18 cellular contexts compared by ENCODE assay signal in genomic region chrX:6694977-6695376, GRCh38.
DNase-seq lines count a peak whose midpoint lies in the region; ATAC-seq and TF ChIP-seq lines count a peak whose summit lies in the region.
"Had no signal": no experiment of that assay in that cellular context is flagged by ENCODE, and none has a peak within 500 bp of the region (broad histone marks: within the 10 kb centered on the region; RNA-seq: fewer than 3 reads in every experiment).

No MANE protein-coding gene starts in this region.

- H3K79me2 ChIP-seq in mesendoderm (ENCODE audit: control insufficient read depth, insufficient read depth, low read length) = no peaks in the 10 kb centered on the region

- no peak overlapping the region for H4K5ac ChIP-seq in mesendoderm (ENCODE audit: low read length)

- H3K4me3 ChIP-seq in A673 (ENCODE audit: low read depth, low read length, poor library complexity, severe bottlenecking) (no peak overlapping the region), HUES48 (ENCODE audit: low read depth, low read length) (no peak overlapping the region), SK-N-MC (peak overlapping the region; percentile 3; the same call in 1 of the 2 replicates), mesendoderm (ENCODE audit: low read length) (no peak overlapping the region)
- H3K4me3 ChIP-seq in CD8-positive, alpha-beta memory T cell (ENCODE audit: low read length) = no peak overlapping the region
- H3K4me3 ChIP-seq: A549, SJCRH30 had no signal

- H3K23ac ChIP-seq in mesendoderm (ENCODE audit: low read length) = no peak overlapping the region

- H3K4me3 Mint-ChIP-seq in CD8-positive, alpha-beta memory T cell = no peak overlapping the region
- H3K4me3 Mint-ChIP-seq: CD14-positive monocyte, IgD-negative memory B cell had no signal

- no peak overlapping the region for H2AK5ac ChIP-seq in mesendoderm (ENCODE audit: low read length)

- no peak overlapping the region for H3K4me2 ChIP-seq in mesendoderm (ENCODE audit: low read length)
- H3K4me2 ChIP-seq: A549 had no signal

- H3K79me1 ChIP-seq in mesendoderm (ENCODE audit: low read length) = no peaks in the 10 kb centered on the region

- no peak overlapping the region for H3K27ac Mint-ChIP-seq in CD8-positive, alpha-beta memory T cell
- H3K27ac Mint-ChIP-seq: CD14-positive monocyte, IgD-negative memory B cell had no signal

- POLR2A ChIA-PET in A673 (lab: Charles Lee; ENCODE audit: low non-redundant PET) = no interaction called here
- POLR2A ChIA-PET in CD8-positive, alpha-beta memory T cell (lab: Charles Lee) = no interaction called here

- intact Hi-C loops in A673 (cut with micrococcal nuclease; ENCODE audit: unreplicated experiment) = no loop called here

- peaks cover 0 to 9% (median 2%) of the 10 kb centered on the region in 5 donors for H3K9me3 Mint-ChIP-seq in CD8-positive, alpha-beta memory T cell

- no peak overlapping the region for H3K27ac ChIP-seq in A673 (ENCODE audit: low read depth, low read length, poor library complexity, severe bottlenecking)
- peak overlapping the region; percentile 78 for H3K27ac ChIP-seq in HUES48 (ENCODE audit: low read depth, low read length)
- 0 out of 2 replicates have a peak overlapping the region, but pooled peaks have one; percentile 44 for H3K27ac ChIP-seq in SK-N-MC
- no peak overlapping the region for H3K27ac ChIP-seq in mesendoderm (ENCODE audit: low read depth, low read length)
- no peak overlapping the region for H3K27ac ChIP-seq in CD8-positive, alpha-beta memory T cell (ENCODE audit: low read depth, low read length)
- H3K27ac ChIP-seq: A549, RWPE1, SJCRH30 had no signal

- H2BK5ac ChIP-seq in mesendoderm (ENCODE audit: low read length) = no peak overlapping the region

- no peak for TF ChIP-seq CTCF in A673 (conservative IDR thresholded peaks at IDR 0.05; ENCODE audit: low read depth, low read length)

- H3K36me3 ChIP-seq in A673 (ENCODE audit: insufficient read depth, low read length, poor library complexity, severe bottlenecking) = no peaks in the 10 kb centered on the region
- no peaks in the 10 kb centered on the region for H3K36me3 ChIP-seq in HUES48 (ENCODE audit: control insufficient read depth, insufficient read depth, low read length)
- no peaks in the 10 kb centered on the region for H3K36me3 ChIP-seq in SK-N-MC (ENCODE audit: insufficient read depth, low read length)
- no peaks in the 10 kb centered on the region for H3K36me3 ChIP-seq in mesendoderm (ENCODE audit: control insufficient read depth, insufficient read depth, low read length)
- H3K36me3 ChIP-seq in CD8-positive, alpha-beta memory T cell (ENCODE audit: insufficient read depth, low read length) = no peaks in the 10 kb centered on the region
- H3K36me3 ChIP-seq: SJCRH30 had no signal

- no peaks in the 10 kb centered on the region for H3K4me1 Mint-ChIP-seq in CD8-positive, alpha-beta memory T cell
- H3K4me1 Mint-ChIP-seq: CD14-positive monocyte, IgD-negative memory B cell had no signal

- no peak overlapping the region for H3K18ac ChIP-seq in mesendoderm (ENCODE audit: low read length)

- no peak overlapping the region for H4K8ac ChIP-seq in mesendoderm (ENCODE audit: low read depth, low read length)

- H3K4ac ChIP-seq in mesendoderm (ENCODE audit: low read depth, low read length) = peak overlapping the region; percentile 36

- no peaks in the 10 kb centered on the region for H3K36me3 Mint-ChIP-seq in CD8-positive, alpha-beta memory T cell
- H3K36me3 Mint-ChIP-seq: CD14-positive monocyte had no signal

- H3K9ac ChIP-seq in HUES48 (ENCODE audit: low read depth, low read length) (peak overlapping the region; percentile 18; the same call in 1 of the 2 replicates), SK-N-MC (ENCODE audit: insufficient read length) (no peak overlapping the region), mesendoderm (ENCODE audit: low read length) (no peak overlapping the region)

- DNase-seq in A673 (ENCODE audit: low spot score) (peak; percentile 1), SK-N-MC (ENCODE audit: low read depth, low spot score) (peak; percentile 24), mesendoderm (no peak)
- no peak for DNase-seq in activated CD4-positive, alpha-beta T cell treated with anti-CD3 and anti-CD28 coated beads, Interleukin-2, amount 50 U/mL, for 4 hours
- no peak for DNase-seq in CD8-positive, alpha-beta memory T cell
- DNase-seq: Caco-2, MV-4-11, NCI-H146, NCI-H2107, NCI-H446 treated with DMSO at 0.1 percent for 48 hours, SJCRH30 had no signal

- H3K9me3 ChIP-seq in A673 (ENCODE audit: low read depth, low read length, poor library complexity, severe bottlenecking) (no peaks in the 10 kb centered on the region), HUES48 (ENCODE audit: control insufficient read depth, insufficient read depth, low read length) (0 out of 2 replicates have a peak, but pooled peaks cover 3% of the 10 kb centered on the region), SK-N-MC (ENCODE audit: low read depth, low read length) (no peaks in the 10 kb centered on the region)
- H3K9me3 ChIP-seq in CD8-positive, alpha-beta memory T cell (ENCODE audit: low read length) = no peaks in the 10 kb centered on the region
- H3K9me3 ChIP-seq: A549, Caco-2, SJCRH30 had no signal

- ATAC-seq in HG03565 (IDR thresholded peaks at IDR 0.05; ENCODE audit: unreplicated experiment) = no peak
- ATAC-seq in HG03139 (IDR thresholded peaks at IDR 0.05; ENCODE audit: unreplicated experiment) = no peak
- ATAC-seq: A549 had no signal

- CTCF ChIA-PET in A673 (lab: Charles Lee) = no interaction called here
- CTCF ChIA-PET in CD8-positive, alpha-beta memory T cell (lab: Charles Lee) = no interaction called here

- BruUV-seq in A673 (replicated peaks; lab: Mats Ljungman, UMichigan) = no TSS peak

- no peak overlapping the region for H2BK120ac ChIP-seq in mesendoderm (ENCODE audit: low read depth, low read length)

- peak overlapping the region; percentile 15 for H3K56ac ChIP-seq in mesendoderm (ENCODE audit: low read length)

- H3K4me1 ChIP-seq in A673 (ENCODE audit: insufficient read depth, low read length, poor library complexity, severe bottlenecking) = no peaks in the 10 kb centered on the region
- peaks cover 46% of the 10 kb centered on the region for H3K4me1 ChIP-seq in HUES48 (ENCODE audit: control insufficient read depth, insufficient read depth, low read length)
- no peaks in the 10 kb centered on the region for H3K4me1 ChIP-seq in mesendoderm (ENCODE audit: control insufficient read depth, low read depth, low read length)
- no peaks in the 10 kb centered on the region for H3K4me1 ChIP-seq in CD8-positive, alpha-beta memory T cell (ENCODE audit: insufficient read depth, low read length)
- H3K4me1 ChIP-seq: A549, Caco-2, SJCRH30 had no signal

- WGBS in mesendoderm (ENCODE audit: extremely low coverage, insufficient coverage, low lambda C conversion rate) = no CpG with 5 or more reads among the region's 4 CpGs

- H2BK15ac ChIP-seq in mesendoderm (replicated peaks; ENCODE audit: low read depth) = no peak overlapping the region

- H3K27me3 ChIP-seq in A673 (replicated peaks; ENCODE audit: insufficient read depth, low read depth, low read length, poor library complexity) (no peaks in the 10 kb centered on the region), HUES48 (ENCODE audit: control insufficient read depth, insufficient read depth, low read length) (no peaks in the 10 kb centered on the region), mesendoderm (ENCODE audit: insufficient read depth, low read length, poor library complexity) (no peaks in the 10 kb centered on the region)
- H3K27me3 ChIP-seq in CD8-positive, alpha-beta memory T cell (ENCODE audit: insufficient read depth, low read length, poor library complexity, severe bottlenecking) = no peaks in the 10 kb centered on the region
- H3K27me3 ChIP-seq: SJCRH30 had no signal

- peaks cover 0 to 2% of the 10 kb centered on the region in 2 donors for H3K27me3 Mint-ChIP-seq in CD8-positive, alpha-beta memory T cell

Comparison
In these comparisons a context has a peak if more than half of its experiments do, and no peak if none do; other contexts are left out.
1. DNase-seq: peak in A673 (single experiment) and SK-N-MC (single experiment); none in mesendoderm (single experiment), activated CD4-positive, alpha-beta T cell treated with anti-CD3 and anti-CD28 coated beads, Interleukin-2, amount 50 U/mL, for 4 hours (0 of 2) and CD8-positive, alpha-beta memory T cell (0 of 5).
2. H3K27ac ChIP-seq: peak in HUES48 (single experiment) and SK-N-MC (single experiment); none in A673 (single experiment), mesendoderm (single experiment) and CD8-positive, alpha-beta memory T cell (single experiment).